9 cellular contexts compared by ENCODE assay signal in the genomic region with DNA sequence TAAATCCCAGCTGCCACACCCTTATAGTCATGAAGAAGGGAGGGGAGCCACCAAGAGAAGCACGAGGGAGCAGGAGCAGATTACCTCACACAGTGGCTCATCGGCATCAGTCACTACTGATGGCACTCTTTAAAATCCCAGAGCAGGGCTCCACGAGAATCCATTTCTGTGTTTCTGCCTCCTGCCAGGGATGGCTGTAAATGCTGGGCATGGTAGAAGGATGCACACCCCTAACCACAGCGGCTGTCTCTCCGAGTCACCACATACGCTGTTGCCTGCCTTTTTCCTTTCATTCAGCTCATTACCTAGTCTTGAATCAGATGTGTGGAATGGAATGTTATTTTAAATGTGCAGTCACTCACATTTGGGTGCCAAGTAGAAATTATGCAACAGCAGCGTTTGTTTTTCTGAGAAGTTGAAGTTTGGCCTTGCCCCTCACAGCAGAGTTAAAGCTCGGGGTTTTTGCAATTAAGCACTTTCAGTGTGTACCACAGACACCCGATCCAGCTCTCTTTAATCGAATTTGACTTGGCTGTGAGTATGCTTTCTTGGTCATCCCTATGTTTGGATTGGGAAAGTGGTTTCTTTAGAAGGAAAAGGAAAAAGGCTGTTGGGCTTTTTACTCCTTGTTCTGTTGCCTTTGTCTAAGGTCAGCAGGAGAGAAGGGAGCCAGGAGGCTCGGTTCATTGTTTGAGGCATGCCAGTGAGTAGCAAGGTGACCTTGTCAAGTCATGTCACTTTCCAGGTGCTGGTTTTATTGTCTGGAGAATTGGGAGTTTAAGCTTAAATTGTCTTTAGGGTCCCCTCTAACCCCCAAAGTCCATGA.
DNase-seq lines count a peak whose midpoint lies in the region; ATAC-seq and TF ChIP-seq lines count a peak whose summit lies in the region.
"Had no signal": no experiment of that assay in that cellular context is flagged by ENCODE, and none has a peak within 500 bp of the region (broad histone marks: within the 10 kb centered on the region; RNA-seq: fewer than 3 reads in every experiment).

No MANE protein-coding gene starts in this region.

- peaks cover 23 to 32% of the 10 kb centered on the region in 2 donors for H3K4me1 ChIP-seq in neuronal stem cell (ENCODE audit: control insufficient read depth in 2 of 2, insufficient read depth in 1 of 2, low read depth in 1 of 2, low read length in 2 of 2)

- no peak overlapping the region for H2BK120ac ChIP-seq in neuronal stem cell (ENCODE audit: low read depth, low read length)

- H2AK5ac ChIP-seq in neuronal stem cell (ENCODE audit: low read depth, low read length) = no peak overlapping the region

- ATAC-seq in HG02610 (IDR thresholded peaks at IDR 0.05; ENCODE audit: unreplicated experiment) = no peak

- H3K27ac ChIP-seq in SK-N-MC (0 out of 2 replicates have a peak overlapping the region, but pooled peaks have one; percentile 16), neuronal stem cell (replicated peaks; ENCODE audit: low read length) (no peak overlapping the region)

- H3K9me3 ChIP-seq in SK-N-MC (ENCODE audit: low read depth, low read length) (no peaks in the 10 kb centered on the region), neuronal stem cell (replicated peaks in 1 of 2; ENCODE audit: control insufficient read depth in 2 of 2, insufficient read depth in 1 of 2, low read depth in 1 of 2, low read length in 2 of 2) (no peaks in the 10 kb centered on the region)

- H2BK5ac ChIP-seq in neuronal stem cell (ENCODE audit: low read length) = no peak overlapping the region

- H3K23ac ChIP-seq in neuronal stem cell (ENCODE audit: low read depth, low read length, poor library complexity) = no peak overlapping the region

- H2BK15ac ChIP-seq in neuronal stem cell (ENCODE audit: low read length) = no peak overlapping the region

- peaks cover 0 to 9% (median 0%) of the 10 kb centered on the region in 3 experiments for H3K27me3 ChIP-seq in neuronal stem cell (ENCODE audit: control insufficient read depth in 3 of 3, insufficient read depth in 3 of 3, low read depth in 1 of 3, low read length in 3 of 3)

- no peak overlapping the region for H3K14ac ChIP-seq in neuronal stem cell (ENCODE audit: low read length)

- H4K8ac ChIP-seq in neuronal stem cell (ENCODE audit: low read depth, low read length) = no peak overlapping the region

- no peak for TF ChIP-seq CTCF in AG09309 (IDR thresholded peaks at IDR 0.05; ENCODE audit: control insufficient read depth, insufficient read depth, low read depth, low read length, missing control alignments)
- no peak for TF ChIP-seq CTCF in foreskin fibroblast (IDR thresholded peaks at IDR 0.05; ENCODE audit: low read depth, low read length)

- H3K79me1 ChIP-seq in neuronal stem cell (ENCODE audit: low read depth, low read length) = no peaks in the 10 kb centered on the region

- no peak overlapping the region for H4K91ac ChIP-seq in neuronal stem cell (ENCODE audit: low read depth, low read length, poor library complexity)

- DNase-seq in AG09309 (ENCODE audit: low read depth) = peak; percentile 88
- DNase-seq in SK-N-MC (ENCODE audit: low read depth, low spot score) = no peak
- DNase-seq in foreskin fibroblast = peak; percentile 82 to 86
- DNase-seq in neuronal stem cell (ENCODE audit: low spot score) = peak; percentile 44
- no peak for DNase-seq in DMS153 treated with DMSO at 0.1 percent for 48 hours (lab: John Stamatoyannopoulos, UW; ENCODE audit: unreplicated experiment)
- DNase-seq in foreskin melanocyte = no peak
- DNase-seq in GM19238 (ENCODE audit: insufficient read length, low spot score) = no peak
- DNase-seq: COR-L47 had no signal

- H3K18ac ChIP-seq in neuronal stem cell (ENCODE audit: low read length) = no peak overlapping the region

- no peak overlapping the region for H3K4ac ChIP-seq in neuronal stem cell (ENCODE audit: low read length)

- H3K36me3 ChIP-seq in SK-N-MC (ENCODE audit: insufficient read depth, low read length) (no peaks in the 10 kb centered on the region), neuronal stem cell (replicated peaks in 1 of 2; ENCODE audit: control insufficient read depth in 2 of 2, insufficient read depth in 2 of 2, low read length in 2 of 2) (peaks cover 4 to 8% of the 10 kb centered on the region in 2 donors)

- peak overlapping the region; percentile 12 for H3K9ac ChIP-seq in SK-N-MC (ENCODE audit: insufficient read length)
- no peak overlapping the region for H3K9ac ChIP-seq in neuronal stem cell (ENCODE audit: low read depth, low read length, poor library complexity)

- peak overlapping the region; percentile 27 for H3K4me2 ChIP-seq in neuronal stem cell (ENCODE audit: insufficient read depth, low read length, poor library complexity, severe bottlenecking)

- WGBS in neuronal stem cell (ENCODE audit: extremely low coverage in 2 of 2, insufficient read length in 2 of 2, insufficient replicate concordance in 1 of 2), 2 donors = no CpG with 5 or more reads among the region's 11 CpGs

- no peak overlapping the region for H3K4me3 ChIP-seq in AG09309 (ENCODE audit: control insufficient read depth, low read depth, low read length)
- H3K4me3 ChIP-seq in SK-N-MC = no peak overlapping the region
- no peak overlapping the region for H3K4me3 ChIP-seq in foreskin fibroblast (ENCODE audit: low read depth in 1 of 2, low read length in 2 of 2)
- peak overlapping the region in 1 of 2 donors; percentile 10 for H3K4me3 ChIP-seq in neuronal stem cell (ENCODE audit: low read length in 2 of 2)

- H2AFZ ChIP-seq in neuronal stem cell (ENCODE audit: low read length) = no peak overlapping the region

- no peak overlapping the region for H2BK12ac ChIP-seq in neuronal stem cell (ENCODE audit: low read length)

Comparison
In these comparisons a context has a peak if more than half of its experiments do, and no peak if none do; other contexts are left out.
1. DNase-seq: peak in AG09309 (single experiment), foreskin fibroblast (2 of 2) and neuronal stem cell (single experiment); none in SK-N-MC (single experiment), DMS153 treated with DMSO at 0.1 percent for 48 hours (single experiment), foreskin melanocyte (single experiment) and GM19238 (single experiment).